Comparison of ENCODE assay signal across 12 cellular contexts in genomic region chr12:54388214-54389138, GRCh38. TPM values are rescaled to one million over a fixed set of nuclear protein-coding genes. Genes with fewer than 3 reads are reported as not detected.
A peak's percentile ranks its signal among the peaks of the same experiment; 100 is the strongest.
DNase-seq lines count a peak whose midpoint lies in the region; ATAC-seq, FAIRE-seq and TF ChIP-seq lines count a peak whose summit lies in the region.
"Had no signal": no experiment of that assay in that cellular context is flagged by ENCODE, and none has a peak within 500 bp of the region (broad histone marks: within the 10 kb centered on the region; RNA-seq: fewer than 3 reads in every experiment).

No MANE protein-coding gene starts in this region.

- H3K27ac Mint-ChIP-seq in activated CD4-positive, alpha-beta T cell treated with anti-CD3 and anti-CD28 coated beads for 36 hours, result no peak overlapping the region
- no peak overlapping the region for H3K27ac Mint-ChIP-seq in activated CD4-positive, alpha-beta T cell treated with anti-CD3 and anti-CD28 coated beads, Interleukin-2, amount 10 ng/mL, durations not matched to agents 24 days and 14 days
- H3K27ac Mint-ChIP-seq in T-cell, result peak overlapping the region; percentile 44 to 58
- peak overlapping the region; percentile 42 for H3K27ac Mint-ChIP-seq in stimulated activated memory B cell treated with anti-CD40 and anti-IgM and Interleukin-4, amounts not matched to agents 10 μg/mL and 1 μg/mL and 100 μg/mL, for 72 hours

- no peaks in the 10 kb centered on the region for H3K27me3 ChIP-seq in keratinocyte (ENCODE audit: control insufficient read depth, extremely low read depth, insufficient read depth, low read length)
- H3K27me3 ChIP-seq: gastrocnemius medialis had no signal

- H4K20me1 ChIP-seq in keratinocyte (ENCODE audit: control insufficient read depth, extremely low read depth, insufficient read depth, low read length), result peaks cover 5% of the 10 kb centered on the region

- peak; percentile 31 for DNase-seq in activated CD4-positive, alpha-beta T cell treated with anti-CD3 and anti-CD28 coated beads for 36 hours
- DNase-seq in activated CD4-positive, alpha-beta T cell treated with anti-CD3 and anti-CD28 coated beads, Interleukin-2, amount 10 ng/mL, durations not matched to agents 24 days and 14 days, result no peak
- DNase-seq in T-cell (no peak), keratinocyte (ENCODE audit: low read depth, low spot score) (no peak), NCI-H345 treated with DMSO at 0.1 percent for 48 hours (lab: John Stamatoyannopoulos, UW; ENCODE audit: unreplicated experiment) (no peak), pons (ENCODE audit: low spot score) (no peak)
- DNase-seq: anterior cingulate cortex; gastrocnemius medialis; kidney glomerular epithelial cell; stimulated activated CD4-positive, alpha-beta T cell treated with anti-CD3 and anti-CD28 coated beads, Interleukin-15, amount 100 ng/mL, for 24 hours had no signal

- H3K36me3 ChIP-seq in keratinocyte (ENCODE audit: control insufficient read depth in 2 of 2, extremely low read depth in 1 of 2, insufficient read depth in 2 of 2, low read length in 2 of 2), result peaks cover 5 to 16% of the 10 kb centered on the region in 2 experiments
- H3K36me3 ChIP-seq: gastrocnemius medialis had no signal

- H3K79me2 ChIP-seq in keratinocyte (ENCODE audit: control insufficient read depth, insufficient read depth, low read length), result peaks cover 63% of the 10 kb centered on the region

- no peaks in the 10 kb centered on the region for H3K36me3 Mint-ChIP-seq in activated CD4-positive, alpha-beta T cell treated with anti-CD3 and anti-CD28 coated beads for 36 hours (ENCODE audit: low read depth)
- H3K36me3 Mint-ChIP-seq in activated CD4-positive, alpha-beta T cell treated with anti-CD3 and anti-CD28 coated beads, Interleukin-2, amount 10 ng/mL, durations not matched to agents 24 days and 14 days (ENCODE audit: low read depth), result peaks cover 5% of the 10 kb centered on the region
- peaks cover 6% of the 10 kb centered on the region for H3K36me3 Mint-ChIP-seq in T-cell
- H3K36me3 Mint-ChIP-seq in stimulated activated memory B cell treated with anti-CD40 and anti-IgM and Interleukin-4, amounts not matched to agents 10 μg/mL and 1 μg/mL and 100 μg/mL, for 72 hours, result no peaks in the 10 kb centered on the region

- peak overlapping the region; percentile 95 for H3K4me2 ChIP-seq in keratinocyte (ENCODE audit: control insufficient read depth, extremely low read depth, insufficient read depth, low read depth, low read length)

- no peak overlapping the region for H2AFZ ChIP-seq in keratinocyte (ENCODE audit: control insufficient read depth, low read length)

- H3K4me3 ChIP-seq in keratinocyte (ENCODE audit: control insufficient read depth in 2 of 3, extremely low read depth in 1 of 3, insufficient read depth in 2 of 3, low read depth in 1 of 3, low read length in 3 of 3), result peak overlapping the region; percentile 0 to 88 (median 83)
- H3K4me3 ChIP-seq: gastrocnemius medialis had no signal

- H3K9me3 ChIP-seq in keratinocyte (ENCODE audit: control insufficient read depth, low read depth, low read length), result no peaks in the 10 kb centered on the region
- H3K9me3 ChIP-seq: gastrocnemius medialis had no signal

- CTCF ChIA-PET in activated CD4-positive, alpha-beta T cell treated with anti-CD3 and anti-CD28 coated beads for 36 hours (lab: Charles Lee), result interaction anchor here (0.9 to 1.8 kb wide), 6 partner anchors 10 to 64 kb away, joined by 3 to 14 read pairs (median 4); partner anchors contain the start of gene COPZ1
- CTCF ChIA-PET in T-cell (lab: Charles Lee), result interaction anchor here (0.6 to 1.6 kb wide), 4 partner anchors 11 to 1379 kb away, joined by 3 to 4 read pairs (median 3); no protein-coding TSS in a partner anchor

- FAIRE-seq in keratinocyte (lab: Jason Lieb, UNC), result no peak

- H3K9ac ChIP-seq in keratinocyte (ENCODE audit: control insufficient read depth, extremely low read depth, insufficient read depth, low read length), result peak overlapping the region; percentile 6

- no peak for TF ChIP-seq CTCF in keratinocyte (optimal IDR thresholded peaks at IDR 0.05 in 1 of 3, IDR thresholded peaks at IDR 0.05 in 1 of 3, conservative IDR thresholded peaks at IDR 0.05 in 1 of 3; ENCODE audit: extremely low read depth in 1 of 3, insufficient read depth in 2 of 3, low read length in 3 of 3)

- peaks cover 64% of the 10 kb centered on the region for H3K4me1 ChIP-seq in keratinocyte (ENCODE audit: control insufficient read depth, extremely low read depth, insufficient read depth, low read length)

- H3K27me3 Mint-ChIP-seq in activated CD4-positive, alpha-beta T cell treated with anti-CD3 and anti-CD28 coated beads for 36 hours, result no peaks in the 10 kb centered on the region
- no peaks in the 10 kb centered on the region for H3K27me3 Mint-ChIP-seq in activated CD4-positive, alpha-beta T cell treated with anti-CD3 and anti-CD28 coated beads, Interleukin-2, amount 10 ng/mL, durations not matched to agents 24 days and 14 days
- H3K27me3 Mint-ChIP-seq in T-cell, result no peaks in the 10 kb centered on the region
- no peaks in the 10 kb centered on the region for H3K27me3 Mint-ChIP-seq in stimulated activated memory B cell treated with anti-CD40 and anti-IgM and Interleukin-4, amounts not matched to agents 10 μg/mL and 1 μg/mL and 100 μg/mL, for 72 hours

- no peak overlapping the region for H3K4me3 Mint-ChIP-seq in activated CD4-positive, alpha-beta T cell treated with anti-CD3 and anti-CD28 coated beads for 36 hours
- H3K4me3 Mint-ChIP-seq in activated CD4-positive, alpha-beta T cell treated with anti-CD3 and anti-CD28 coated beads, Interleukin-2, amount 10 ng/mL, durations not matched to agents 24 days and 14 days, result no peak overlapping the region
- no peak overlapping the region for H3K4me3 Mint-ChIP-seq in T-cell
- no peak overlapping the region for H3K4me3 Mint-ChIP-seq in stimulated activated memory B cell treated with anti-CD40 and anti-IgM and Interleukin-4, amounts not matched to agents 10 μg/mL and 1 μg/mL and 100 μg/mL, for 72 hours

- no peak for ATAC-seq in activated CD4-positive, alpha-beta T cell treated with anti-CD3 and anti-CD28 coated beads for 36 hours
- ATAC-seq in T-cell (replicated peaks in 1 of 4) (no peak), HG02588 (IDR thresholded peaks at IDR 0.05; ENCODE audit: unreplicated experiment) (no peak)
- ATAC-seq in stimulated activated memory B cell treated with anti-CD40 and anti-IgM and Interleukin-4, amounts not matched to agents 10 μg/mL and 1 μg/mL and 100 μg/mL, for 72 hours, result no peak
- ATAC-seq: gastrocnemius medialis had no signal

- H3K9me3 Mint-ChIP-seq in activated CD4-positive, alpha-beta T cell treated with anti-CD3 and anti-CD28 coated beads for 36 hours (ENCODE audit: low read depth), result no peaks in the 10 kb centered on the region
- no peaks in the 10 kb centered on the region for H3K9me3 Mint-ChIP-seq in activated CD4-positive, alpha-beta T cell treated with anti-CD3 and anti-CD28 coated beads, Interleukin-2, amount 10 ng/mL, durations not matched to agents 24 days and 14 days
- no peaks in the 10 kb centered on the region for H3K9me3 Mint-ChIP-seq in T-cell
- no peaks in the 10 kb centered on the region for H3K9me3 Mint-ChIP-seq in stimulated activated memory B cell treated with anti-CD40 and anti-IgM and Interleukin-4, amounts not matched to agents 10 μg/mL and 1 μg/mL and 100 μg/mL, for 72 hours

- dilution Hi-C loops in keratinocyte (cut with MboI; ENCODE audit: extremely low pct_ligation_motif_present, low sequenced_read_pairs), result no loop called here

- H3K9me1 ChIP-seq in keratinocyte (ENCODE audit: control insufficient read depth, extremely low read depth, insufficient read depth, low read length), result peaks cover 3% of the 10 kb centered on the region

- peaks cover 8% of the 10 kb centered on the region for H3K4me1 Mint-ChIP-seq in activated CD4-positive, alpha-beta T cell treated with anti-CD3 and anti-CD28 coated beads for 36 hours
- H3K4me1 Mint-ChIP-seq in activated CD4-positive, alpha-beta T cell treated with anti-CD3 and anti-CD28 coated beads, Interleukin-2, amount 10 ng/mL, durations not matched to agents 24 days and 14 days, result peaks cover 16% of the 10 kb centered on the region
- H3K4me1 Mint-ChIP-seq in T-cell, result peaks cover 5 to 30% (median 13%) of the 10 kb centered on the region in 3 donors
- H3K4me1 Mint-ChIP-seq in stimulated activated memory B cell treated with anti-CD40 and anti-IgM and Interleukin-4, amounts not matched to agents 10 μg/mL and 1 μg/mL and 100 μg/mL, for 72 hours, result peaks cover 62% of the 10 kb centered on the region

- intact Hi-C loops in activated CD4-positive, alpha-beta T cell treated with anti-CD3 and anti-CD28 coated beads for 36 hours (cut with DNase I, micrococcal nuclease), result no loop called here
- intact Hi-C loops in activated CD4-positive, alpha-beta T cell treated with anti-CD3 and anti-CD28 coated beads, Interleukin-2, amount 10 ng/mL, durations not matched to agents 24 days and 14 days (cut with micrococcal nuclease), result no loop called here

- H3K27ac ChIP-seq in keratinocyte (ENCODE audit: control insufficient read depth, insufficient read depth, low read length), result peak overlapping the region; percentile 29

- POLR2A ChIA-PET in activated CD4-positive, alpha-beta T cell treated with anti-CD3 and anti-CD28 coated beads for 36 hours (lab: Charles Lee), result interaction anchor here (0.6 kb wide), 1 partner anchor 55 kb away, joined by 3 read pairs; no protein-coding TSS in a partner anchor
- POLR2A ChIA-PET in T-cell (lab: Charles Lee), result interaction anchor here in 1 of 2 donors (0.6 kb wide), 1 partner anchor 67 kb away, joined by 4 read pairs; no protein-coding TSS in a partner anchor

RNA-seq across cellular contexts. Expression of gene ZNF385A, which starts 3.9 kb away (rescaled TPM):
- under 1 TPM; 0.73 to 0.74 TPM for total RNA-seq in activated CD4-positive, alpha-beta T cell treated with anti-CD3 and anti-CD28 coated beads for 36 hours
- 0.84 and 1.2 TPM in 2 replicates for total RNA-seq in activated CD4-positive, alpha-beta T cell treated with anti-CD3 and anti-CD28 coated beads, Interleukin-2, amount 10 ng/mL, durations not matched to agents 24 days and 14 days
- total RNA-seq in T-cell, result 1 to 10 TPM in 4 of 5 donors, under 1 TPM in 1; 0.90 to 2.7 (median 1.2) TPM
- polyA plus RNA-seq in keratinocyte, result 11.4 to 20.1 TPM (median 13.3 TPM) in 3 replicates
- 64.8 TPM for polyA plus RNA-seq in keratinocyte (2011; ENCODE audit: low read depth)
- polyA plus RNA-seq in keratinocyte (2011; cell fraction: cytosol; rRNA removed), result 18.1 and 42.4 TPM in 2 replicates
- 25.2 and 35.8 TPM in 2 replicates for polyA plus RNA-seq in keratinocyte (2011; cell fraction: nucleus; rRNA removed)
- polyA plus RNA-seq in keratinocyte (2012; ENCODE audit: low replicate concordance), result 77.0 and 80.7 TPM in 2 replicates
- 16.2 to 88.2 TPM (median 23.5 TPM) in 3 replicates for polyA minus RNA-seq in keratinocyte
- polyA minus RNA-seq in keratinocyte (2011; cell fraction: cytosol; rRNA and poly(A)+ RNA removed), result 58.1 TPM
- polyA minus RNA-seq in keratinocyte (2011; cell fraction: nucleus; rRNA and poly(A)+ RNA removed), result 26.4 and 36.5 TPM in 2 replicates

RNA-seq across cellular contexts. Expression of gene GPR84, which starts 24.2 kb away (rescaled TPM):
- total RNA-seq in activated CD4-positive, alpha-beta T cell treated with anti-CD3 and anti-CD28 coated beads for 36 hours, result 1 to 10 TPM in 1 of 2 experiments, under 1 TPM in 1; 0.98 to 1.7 TPM
- total RNA-seq in activated CD4-positive, alpha-beta T cell treated with anti-CD3 and anti-CD28 coated beads, Interleukin-2, amount 10 ng/mL, durations not matched to agents 24 days and 14 days, result 1.5 TPM in 2 replicates
- not detected for total RNA-seq in T-cell
- polyA plus RNA-seq in keratinocyte, result 0.08 to 0.17 TPM (median 0.12 TPM) in 3 replicates
- polyA plus RNA-seq in keratinocyte (2011; ENCODE audit: low read depth), result 0.39 TPM
- polyA plus RNA-seq in keratinocyte (2011; cell fraction: cytosol; rRNA removed), result not detected in 2 replicates
- 1.2 and 1.7 TPM in 2 replicates for polyA plus RNA-seq in keratinocyte (2011; cell fraction: nucleus; rRNA removed)
- polyA plus RNA-seq in keratinocyte (2012; ENCODE audit: low replicate concordance), result 0.07 and 0.93 TPM in 2 replicates
- 0.70 TPM in 1 of 3 replicates, not detected in the others for polyA minus RNA-seq in keratinocyte
- not detected for polyA minus RNA-seq in keratinocyte (2011; cell fraction: cytosol; rRNA and poly(A)+ RNA removed)
- 0.21 and 0.39 TPM in 2 replicates for polyA minus RNA-seq in keratinocyte (2011; cell fraction: nucleus; rRNA and poly(A)+ RNA removed)

RNA-seq across cellular contexts. Expression of gene ITGA5, which starts 30.6 kb away (rescaled TPM):
- 10 to 100 TPM; 38.6 to 58.0 TPM for total RNA-seq in activated CD4-positive, alpha-beta T cell treated with anti-CD3 and anti-CD28 coated beads for 36 hours
- 43.9 and 48.0 TPM in 2 replicates for total RNA-seq in activated CD4-positive, alpha-beta T cell treated with anti-CD3 and anti-CD28 coated beads, Interleukin-2, amount 10 ng/mL, durations not matched to agents 24 days and 14 days
- total RNA-seq in T-cell, result 100 to 1,000 TPM in 3 of 5 donors, 10 to 100 TPM in 2; 58.6 to 183 (median 169) TPM
- polyA plus RNA-seq in keratinocyte, result 47.9 to 107 TPM (median 68.0 TPM) in 3 replicates
- polyA plus RNA-seq in keratinocyte (2011; ENCODE audit: low read depth), result 14.5 TPM
- 25.2 and 31.4 TPM in 2 replicates for polyA plus RNA-seq in keratinocyte (2011; cell fraction: cytosol; rRNA removed)
- polyA plus RNA-seq in keratinocyte (2011; cell fraction: nucleus; rRNA removed), result 168 and 190 TPM in 2 replicates
- polyA plus RNA-seq in keratinocyte (2012; ENCODE audit: low replicate concordance), result 38.3 and 109 TPM in 2 replicates
- 127 to 228 TPM (median 141 TPM) in 3 replicates for polyA minus RNA-seq in keratinocyte
- 88.1 TPM for polyA minus RNA-seq in keratinocyte (2011; cell fraction: cytosol; rRNA and poly(A)+ RNA removed)
- 246 and 280 TPM in 2 replicates for polyA minus RNA-seq in keratinocyte (2011; cell fraction: nucleus; rRNA and poly(A)+ RNA removed)

Comparison
In these comparisons a context has a peak if more than half of its experiments do, and no peak if none do; other contexts are left out.
1. H3K27ac Mint-ChIP-seq: peak in T-cell (2 of 2) and stimulated activated memory B cell treated with anti-CD40 and anti-IgM and Interleukin-4, amounts not matched to agents 10 μg/mL and 1 μg/mL and 100 μg/mL, for 72 hours (single experiment); none in activated CD4-positive, alpha-beta T cell treated with anti-CD3 and anti-CD28 coated beads for 36 hours (single experiment) and activated CD4-positive, alpha-beta T cell treated with anti-CD3 and anti-CD28 coated beads, Interleukin-2, amount 10 ng/mL, durations not matched to agents 24 days and 14 days (single experiment).